ENCODE assay signal across 17 cellular contexts in genomic region chr14:28767239-28767850, GRCh38. TPM values are rescaled to one million over a fixed set of nuclear protein-coding genes. Genes with fewer than 3 reads are reported as not detected.
DNase-seq lines count a peak whose midpoint lies in the region; ATAC-seq and TF ChIP-seq lines count a peak whose summit lies in the region.
"Had no signal": no experiment of that assay in that cellular context is flagged by ENCODE, and none has a peak within 500 bp of the region (broad histone marks: within the 10 kb centered on the region; RNA-seq: fewer than 3 reads in every experiment).

No MANE protein-coding gene starts in this region.

- no peak overlapping the region for H3K27ac ChIP-seq in HUES6 (ENCODE audit: low read depth, low read length)
- H3K27ac ChIP-seq in endodermal cell (ENCODE audit: low read depth, low read length): no peak overlapping the region
- no peak overlapping the region for H3K27ac ChIP-seq in trophoblast cell (ENCODE audit: low read depth, low read length)
- H3K27ac ChIP-seq: heart right ventricle, upper lobe of right lung had no signal

- H3K4me3 ChIP-seq in HUES6 (ENCODE audit: low read depth, low read length): peak overlapping the region; percentile 56; the same call in 1 of the 2 replicates
- peak overlapping the region; percentile 69 for H3K4me3 ChIP-seq in endodermal cell (ENCODE audit: low read length)
- no peak overlapping the region for H3K4me3 ChIP-seq in trophoblast cell (ENCODE audit: low read depth, low read length)

- no peak for TF ChIP-seq CTCF in endodermal cell (conservative IDR thresholded peaks at IDR 0.05)

- no peak for ATAC-seq in left colon

- H3K4me2 ChIP-seq in trophoblast cell (ENCODE audit: low read length): peak overlapping the region; percentile 72

- no peak overlapping the region for H3K4me3 Mint-ChIP-seq in T-helper 1 cell treated with Interleukin-12 subunit alpha and Interleukin-12 subunit beta and Interleukin-4 antibody, amounts not matched to agents 30 μg/mL and 1 μg/mL, for 36 hours
- H3K4me3 Mint-ChIP-seq in endodermal cell: peak overlapping the region; percentile 63
- H3K4me3 Mint-ChIP-seq: memory B cell had no signal

- peaks cover 55% of the 10 kb centered on the region for H3K27me3 Mint-ChIP-seq in T-helper 1 cell treated with Interleukin-12 subunit alpha and Interleukin-12 subunit beta and Interleukin-4 antibody, amounts not matched to agents 30 μg/mL and 1 μg/mL, for 36 hours (ENCODE audit: low read depth)
- peaks cover 94% of the 10 kb centered on the region for H3K27me3 Mint-ChIP-seq in endodermal cell (ENCODE audit: insufficient read depth)

- H2BK12ac ChIP-seq in trophoblast cell (ENCODE audit: low read length): no peak overlapping the region

- H3K9ac ChIP-seq in HUES6 (ENCODE audit: low read length) (no peak overlapping the region), endodermal cell (ENCODE audit: extremely low read depth, low read length, poor library complexity, severe bottlenecking) (no peak overlapping the region), trophoblast cell (ENCODE audit: low read length) (no peak overlapping the region)

- H2AK5ac ChIP-seq in trophoblast cell (ENCODE audit: low read length): no peak overlapping the region

- no peaks in the 10 kb centered on the region for H3K79me1 ChIP-seq in trophoblast cell (ENCODE audit: low read length)

- H3K9me3 ChIP-seq in HUES6 (ENCODE audit: control insufficient read depth, insufficient read depth, low read depth, low read length): no peaks in the 10 kb centered on the region
- H3K9me3 ChIP-seq in endodermal cell (ENCODE audit: control insufficient read depth, low read length): no peaks in the 10 kb centered on the region
- H3K9me3 ChIP-seq in trophoblast cell (ENCODE audit: insufficient read depth, low read depth, low read length): peaks cover 6% of the 10 kb centered on the region
- H3K9me3 ChIP-seq: upper lobe of right lung had no signal

- 1 to 2% methylated on average over 8 to 61 of the region's 76 CpGs for WGBS in endodermal cell (ENCODE audit: insufficient coverage in 1 of 2, insufficient read length in 1 of 2), 2 experiments
- no CpG with 5 or more reads among the region's 76 CpGs for WGBS in trophoblast cell (ENCODE audit: extremely low coverage, insufficient coverage, insufficient read length)

- peaks cover 4% of the 10 kb centered on the region for H3K4me1 Mint-ChIP-seq in T-helper 1 cell treated with Interleukin-12 subunit alpha and Interleukin-12 subunit beta and Interleukin-4 antibody, amounts not matched to agents 30 μg/mL and 1 μg/mL, for 36 hours (ENCODE audit: low read depth)
- peaks cover 12% of the 10 kb centered on the region for H3K4me1 Mint-ChIP-seq in endodermal cell

- no peak overlapping the region for H4K8ac ChIP-seq in trophoblast cell (ENCODE audit: low read depth, low read length)

- H3K18ac ChIP-seq in trophoblast cell (ENCODE audit: low read length): no peak overlapping the region

- no peak overlapping the region for H2AFZ ChIP-seq in trophoblast cell (ENCODE audit: insufficient read depth, low read length, poor library complexity)

- peak overlapping the region; percentile 70 for H3K27ac Mint-ChIP-seq in T-helper 1 cell treated with Interleukin-12 subunit alpha and Interleukin-12 subunit beta and Interleukin-4 antibody, amounts not matched to agents 30 μg/mL and 1 μg/mL, for 36 hours
- H3K27ac Mint-ChIP-seq in endodermal cell: no peak overlapping the region
- H3K27ac Mint-ChIP-seq: memory B cell had no signal

- H4K91ac ChIP-seq in trophoblast cell (ENCODE audit: low read depth, low read length): no peak overlapping the region

- no peak overlapping the region for H3K4ac ChIP-seq in trophoblast cell (ENCODE audit: low read depth, low read length)

- H3K36me3 ChIP-seq in HUES6 (ENCODE audit: control insufficient read depth, insufficient read depth, low read length) (no peaks in the 10 kb centered on the region), endodermal cell (ENCODE audit: control insufficient read depth, insufficient read depth, low read length) (no peaks in the 10 kb centered on the region), trophoblast cell (ENCODE audit: control insufficient read depth in 1 of 2, insufficient read depth in 2 of 2, low read length in 2 of 2) (no peaks in the 10 kb centered on the region)
- H3K36me3 ChIP-seq: heart right ventricle, upper lobe of right lung had no signal

- no peak overlapping the region for H2BK5ac ChIP-seq in trophoblast cell (ENCODE audit: low read depth, low read length, poor library complexity)

- no peak overlapping the region for H3K23ac ChIP-seq in trophoblast cell (ENCODE audit: low read length)

- no peak overlapping the region for H2BK120ac ChIP-seq in trophoblast cell (ENCODE audit: insufficient read depth, low read length, poor library complexity)

- intact Hi-C loops in left colon (cut with DNase I, micrococcal nuclease): no loop called here

- no peaks in the 10 kb centered on the region for H3K79me2 ChIP-seq in trophoblast cell (ENCODE audit: control insufficient read depth, insufficient read depth, low read length, poor library complexity)

- DNase-seq in T-helper 1 cell (no peak), endodermal cell (peak; percentile 60), trophoblast cell (no peak), dermis blood vessel endothelial cell (no peak), left colon (no peak)
- no peak for DNase-seq in stimulated activated naive CD4-positive, alpha-beta T cell treated with Interleukin-2 at 50 U/mL for 16 hours (lab: John Stamatoyannopoulos, UW)
- DNase-seq: activated CD4-positive, alpha-beta T cell treated with anti-CD3 and anti-CD28 coated beads, Interleukin-2, amount 10 ng/mL, durations not matched to agents 7 days and 5 days; effector CD8-positive, alpha-beta T cell; heart right ventricle; MM.1S; NCI-H526 treated with DMSO at 0.1 percent for 48 hours; upper lobe of right lung had no signal

- H3K9me3 Mint-ChIP-seq in T-helper 1 cell treated with Interleukin-12 subunit alpha and Interleukin-12 subunit beta and Interleukin-4 antibody, amounts not matched to agents 30 μg/mL and 1 μg/mL, for 36 hours: peaks cover 6% of the 10 kb centered on the region
- H3K9me3 Mint-ChIP-seq in endodermal cell: no peaks in the 10 kb centered on the region

- H3K27me3 ChIP-seq in HUES6 (ENCODE audit: control insufficient read depth, insufficient read depth, low read length): peaks cover 92% of the 10 kb centered on the region
- peaks cover 88% of the 10 kb centered on the region for H3K27me3 ChIP-seq in endodermal cell (ENCODE audit: control insufficient read depth, insufficient read depth, low read length, poor library complexity, severe bottlenecking)
- H3K27me3 ChIP-seq in trophoblast cell (ENCODE audit: insufficient read depth, low read length): peaks cover 44% of the 10 kb centered on the region

- H3K4me1 ChIP-seq in HUES6 (ENCODE audit: control insufficient read depth, insufficient read depth, low read length): peaks cover 15% of the 10 kb centered on the region
- no peaks in the 10 kb centered on the region for H3K4me1 ChIP-seq in endodermal cell (ENCODE audit: control insufficient read depth, insufficient read depth, low read length)
- peaks cover 2 to 11% of the 10 kb centered on the region in 2 experiments for H3K4me1 ChIP-seq in trophoblast cell (ENCODE audit: control insufficient read depth in 1 of 2, insufficient read depth in 2 of 2, low read length in 2 of 2)

- H3K36me3 Mint-ChIP-seq in T-helper 1 cell treated with Interleukin-12 subunit alpha and Interleukin-12 subunit beta and Interleukin-4 antibody, amounts not matched to agents 30 μg/mL and 1 μg/mL, for 36 hours (ENCODE audit: low read depth): peaks cover 3% of the 10 kb centered on the region
- no peaks in the 10 kb centered on the region for H3K36me3 Mint-ChIP-seq in endodermal cell (ENCODE audit: low read depth)
- H3K36me3 Mint-ChIP-seq: memory B cell had no signal

- H3K14ac ChIP-seq in trophoblast cell (ENCODE audit: low read length): no peak overlapping the region

- H4K12ac ChIP-seq in trophoblast cell (ENCODE audit: low read depth, low read length): no peak overlapping the region

RNA-seq across cellular contexts. Expression of gene FOXG1, which starts 0.8 kb away (rescaled TPM):
- under 1 TPM; 0.04 to 0.07 TPM for total RNA-seq in endodermal cell
- polyA plus RNA-seq in endodermal cell (2013, experiment 1 of 2): 0.82 TPM
- 0.79 TPM for polyA plus RNA-seq in endodermal cell (2013, experiment 2 of 2)
- polyA plus RNA-seq in trophoblast cell (2013): 0.01 TPM in 2 replicates
- not detected in 2 replicates for total RNA-seq in dermis blood vessel endothelial cell
- not detected for total RNA-seq in left colon
- total RNA-seq: activated CD4-positive, alpha-beta T cell treated with anti-CD3 and anti-CD28 coated beads, Interleukin-2, amount 10 ng/mL, durations not matched to agents 7 days and 5 days; heart right ventricle; SK-MEL-5; upper lobe of right lung had no signal
- polyA plus RNA-seq: adipose tissue, heart right ventricle had no signal
